In genomic region chr11:33266418-33267215, GRCh38 we compare ENCODE assay signal across 11 cellular contexts. TPM values are rescaled to one million over a fixed set of nuclear protein-coding genes. Genes with fewer than 3 reads are reported as not detected.
DNase-seq lines count a peak whose midpoint lies in the region; ATAC-seq and TF ChIP-seq lines count a peak whose summit lies in the region.
"Had no signal": no experiment of that assay in that cellular context is flagged by ENCODE, and none has a peak within 500 bp of the region (broad histone marks: within the 10 kb centered on the region; RNA-seq: fewer than 3 reads in every experiment).

No MANE protein-coding gene starts in this region.

- H3K9me3 ChIP-seq in body of pancreas (no peaks in the 10 kb centered on the region), uterus (no peaks in the 10 kb centered on the region)

- no peaks in the 10 kb centered on the region for H3K27me3 ChIP-seq in body of pancreas
- no peaks in the 10 kb centered on the region for H3K27me3 ChIP-seq in uterus
- H3K27me3 ChIP-seq in dorsolateral prefrontal cortex: no peaks in the 10 kb centered on the region

- ATAC-seq in body of pancreas: peak; percentile 69
- ATAC-seq: T-cell had no signal

- intact Hi-C loops in body of pancreas (cut with DNase I) (no loop called here), uterus (cut with DNase I; ENCODE audit: low total_unique reads) (no loop called here), dorsolateral prefrontal cortex (cut with DNase I) (no loop called here)

- 41 to 45% methylated on average over 8 of the region's 8 CpGs for WGBS in body of pancreas, 2 donors

- H3K27ac ChIP-seq in body of pancreas: peak overlapping the region in 2 of 4 donors; percentile 40 to 46
- H3K27ac ChIP-seq in uterus: peak overlapping the region; percentile 15 to 19
- H3K27ac ChIP-seq in dorsolateral prefrontal cortex: no peak overlapping the region

- H3K36me3 ChIP-seq in body of pancreas (replicated peaks in 1 of 2; ENCODE audit: insufficient read depth in 1 of 2, low read depth in 2 of 2) (no peaks in the 10 kb centered on the region), uterus (no peaks in the 10 kb centered on the region)

- no peak for TF ChIP-seq CTCF in body of pancreas (IDR thresholded peaks at IDR 0.05)
- no peak for TF ChIP-seq CTCF in uterus (IDR thresholded peaks at IDR 0.05)
- TF ChIP-seq CTCF in dorsolateral prefrontal cortex (IDR thresholded peaks at IDR 0.05 in 54 of 56, conservative IDR thresholded peaks at IDR 0.05 in 2 of 56; ENCODE audit: low read depth in 1 of 56, partially characterized antibody in 56 of 56): no peak

- DNase-seq in SKM-1 treated with dmso at 0.1 percent for 144 hours (lab: John Stamatoyannopoulos, UW; ENCODE audit: unreplicated experiment) (peak; percentile 20), SKM-1 (lab: John Stamatoyannopoulos, UW; ENCODE audit: unreplicated experiment) (no peak), body of pancreas (peak; percentile 40 to 72 (median 55)), iris pigment epithelial cell (ENCODE audit: low read depth) (peak; percentile 93), uterus (peak in 1 of 2 donors; percentile 35), dorsolateral prefrontal cortex (no peak), AG08395 (ENCODE audit: low spot score) (no peak)
- no peak for DNase-seq in activated T-cell treated with anti-CD3 and anti-CD28 coated beads, Interleukin-2, amount 50 U/mL, for 1 hour
- DNase-seq: activated T-cell treated with anti-CD3 and anti-CD28 coated beads, Interleukin-2, amount 50 U/mL, for 48 hours; NCI-H2029 treated with DMSO at 0.1 percent for 48 hours; T-cell had no signal

- TF ChIP-seq POLR2A in body of pancreas (IDR thresholded peaks at IDR 0.05) (no peak), uterus (IDR thresholded peaks at IDR 0.05) (no peak)

- H3K4me3 ChIP-seq in body of pancreas (no peak overlapping the region), uterus (no peak overlapping the region), dorsolateral prefrontal cortex (no peak overlapping the region)

- H3K4me1 ChIP-seq in body of pancreas (peaks cover 64% of the 10 kb centered on the region), uterus (peaks cover 0 to 28% of the 10 kb centered on the region in 2 donors)

RNA-seq across cellular contexts. Expression of gene HIPK3, which starts 9.4 kb away (rescaled TPM):
- total RNA-seq in body of pancreas (10 to 100 TPM; 51.7 to 57.1 TPM), uterus (100 to 1,000 TPM; 267 to 391 (median 316) TPM), dorsolateral prefrontal cortex (100 to 1,000 TPM in 117 of 120 experiments, 10 to 100 TPM in 3; 92.0 to 211 (median 126) TPM)

Comparison
In these comparisons a context has a peak if more than half of its experiments do, and no peak if none do; other contexts are left out.
1. DNase-seq: peak in SKM-1 treated with dmso at 0.1 percent for 144 hours (single experiment), body of pancreas (4 of 4) and iris pigment epithelial cell (single experiment); none in SKM-1 (single experiment), activated T-cell treated with anti-CD3 and anti-CD28 coated beads, Interleukin-2, amount 50 U/mL, for 1 hour (single experiment), dorsolateral prefrontal cortex (0 of 10) and AG08395 (single experiment).
2. H3K27ac ChIP-seq: peak in uterus (2 of 2); none in dorsolateral prefrontal cortex (0 of 59).